ENCODE assay signal across 7 cellular contexts in the genomic region with DNA sequence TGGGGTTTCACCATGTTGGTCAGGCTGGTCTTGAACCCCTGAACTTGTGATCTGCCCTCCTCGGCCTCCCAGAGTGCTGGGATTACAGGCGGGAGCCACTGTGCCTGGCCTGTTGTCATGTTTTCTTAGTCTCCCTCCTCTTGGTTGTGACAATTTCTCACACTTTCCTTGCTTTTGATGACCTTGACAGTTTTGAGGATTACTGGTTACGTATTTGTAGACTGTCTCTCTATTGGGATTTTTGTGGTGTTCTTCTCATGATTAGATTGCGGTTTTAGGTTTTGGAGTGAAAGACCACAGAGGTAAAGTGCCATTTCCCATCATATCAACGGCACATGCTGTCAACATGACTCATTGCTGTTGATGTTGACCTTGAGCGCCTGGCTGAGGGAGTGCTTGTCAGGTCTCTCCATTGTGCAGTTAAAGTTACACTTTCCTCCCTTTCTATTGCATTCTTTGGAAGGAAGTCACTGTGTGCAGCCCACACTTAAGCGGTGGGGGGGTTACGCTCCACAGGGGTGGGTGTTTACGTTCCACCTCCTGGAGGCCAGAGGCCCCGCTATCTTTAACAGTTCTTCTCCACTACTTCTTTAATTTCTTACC. TPM values are rescaled to one million over a fixed set of nuclear protein-coding genes. Genes with fewer than 3 reads are reported as not detected.
DNase-seq lines count a peak whose midpoint lies in the region; ATAC-seq, FAIRE-seq and TF ChIP-seq lines count a peak whose summit lies in the region.

No MANE protein-coding gene starts in this region.

- H3K9me1 ChIP-seq in K562 (ENCODE audit: control insufficient read depth, insufficient read depth, low read length), result no peaks in the 10 kb centered on the region

- BruUV-seq in K562 (replicated peaks; lab: Mats Ljungman, UMichigan), result no TSS peak

- TF ChIP-seq CTCF in K562 (IDR thresholded peaks at IDR 0.05 in 2 of 3, conservative IDR thresholded peaks at IDR 0.05 in 1 of 3; ENCODE audit: insufficient read depth in 2 of 3, low read depth in 1 of 3, low read length in 3 of 3) (no peak), omental fat pad (IDR thresholded peaks at IDR 0.05) (no peak)

- H2AFZ ChIP-seq in K562 (ENCODE audit: low read depth, low read length), result no peak overlapping the region

- H3K36me3 ChIP-seq in K562 (ENCODE audit: control insufficient read depth, insufficient read depth, low read length), result no peaks in the 10 kb centered on the region

- 1% methylated on average over 10 of the region's 10 CpGs for WGBS in K562 (ENCODE audit: insufficient coverage, low coverage, missing lambda C conversion rate)

- FAIRE-seq in K562 (lab: Jason Lieb, UNC), result peak; percentile 98

- peak; percentile 91 for ATAC-seq in K562
- peak; percentile 69 for ATAC-seq in omental fat pad (ENCODE audit: low FRiP score)

- TF ChIP-seq EP300 in K562 (IDR thresholded peaks at IDR 0.05; ENCODE audit: low read length), result peak; percentile 59

- H3K27me3 ChIP-seq in K562 (ENCODE audit: control insufficient read depth in 2 of 2, insufficient read depth in 2 of 2, low read length in 2 of 2), result peaks cover 8 to 47% of the 10 kb centered on the region in 2 experiments; a peak in 3 of 5 replicates

- H3K4me1 ChIP-seq in K562 (replicated peaks in 1 of 2; ENCODE audit: control insufficient read depth in 2 of 2, insufficient read depth in 2 of 2, low read length in 2 of 2), result peaks cover 0 to 10% of the 10 kb centered on the region in 2 experiments; a peak in 4 of 5 replicates

- in situ Hi-C loops in K562 (cut with MboI) (no loop called here), G401 (cut with HindIII; ENCODE audit: low sequenced_read_pairs) (no loop called here)

- peak overlapping the region; percentile 54; the same call in 1 of the 3 replicates for H3K27ac ChIP-seq in K562 (ENCODE audit: extremely low read depth, low read depth, low read length)

- H3K79me2 ChIP-seq in K562 (ENCODE audit: control insufficient read depth, insufficient read depth, low read length), result no peaks in the 10 kb centered on the region

- POLR2A ChIA-PET in K562 (lab: Yijun Ruan, JAX), result no interaction called here

- TF ChIP-seq RAD21 in K562 (CRISPR knock-in tag; conservative IDR thresholded peaks at IDR 0.05 in 1 of 2, IDR thresholded peaks at IDR 0.05 in 1 of 2), result no peak

- TF ChIP-seq POLR2A in K562 (conservative IDR thresholded peaks at IDR 0.05), result no peak

- H3K9ac ChIP-seq in K562 (ENCODE audit: insufficient read depth in 1 of 2, low read depth in 2 of 2, low read length in 2 of 2), result no peak overlapping the region

- no peak overlapping the region for H3K4me2 ChIP-seq in K562 (ENCODE audit: insufficient read depth, low read length)

- DNase-seq in HCEC 1CT (peak; percentile 91), RPMI7951 (ENCODE audit: low read depth) (peak; percentile 92), K562 (ENCODE audit: extremely low read depth in 1 of 4, low spot score in 3 of 4) (peak; percentile 52 to 76 (median 62)), omental fat pad (ENCODE audit: low spot score) (no peak), CD1c-positive myeloid dendritic cell (ENCODE audit: extremely low spot score) (no peak), G401 (ENCODE audit: low spot score) (no peak), cerebellar nuclear complex (lab: John Stamatoyannopoulos, UW) (no peak)

- H3K4me3 ChIP-seq in K562, result no peak overlapping the region

- CTCF ChIA-PET in K562 (lab: Yijun Ruan, JAX; ENCODE audit: low intra/inter-chr PET ratio), result no interaction called here

- intact Hi-C loops in K562 (cut with micrococcal nuclease), result loop anchor here (5.0 kb wide), 1 partner anchor 38 kb away; no protein-coding TSS in a partner anchor

- H4K20me1 ChIP-seq in K562 (replicated peaks; ENCODE audit: control insufficient read depth, insufficient read depth, low read length), result no peaks in the 10 kb centered on the region

- H3K9me3 ChIP-seq in K562 (replicated peaks; ENCODE audit: control insufficient read depth, insufficient read depth, low read depth, low read length), result no peaks in the 10 kb centered on the region

RNA-seq across cellular contexts. Expression of a gene that starts 10.8 kb away (rescaled TPM):
- not detected in 2 replicates for total RNA-seq in RPMI7951 (2014; rRNA removed; shearing (Covaris generic))
- total RNA-seq in K562 (2011; cell fraction: chromatin; rRNA removed; ENCODE audit: low replicate concordance), result 1.3 TPM in 1 of 2 replicates, not detected in the other
- total RNA-seq in K562 (2011; cell fraction: nucleolus; rRNA removed), result 0.39 and 1.3 TPM in 2 replicates
- total RNA-seq in K562 (2011; cell fraction: nucleoplasm; rRNA removed), result 0.22 and 0.84 TPM in 2 replicates
- total RNA-seq in K562 (2014; rRNA removed), result 0.08 and 0.45 TPM in 2 replicates
- not detected in 2 replicates for total RNA-seq in K562 (2014; rRNA removed; fragmentation: Illumina TruSeq; extraction: Trizol)
- not detected in 2 replicates for total RNA-seq in K562 (2015; rRNA removed; fragmentation: Illumina TruSeq; extraction: Trizol)
- 0.11 and 0.20 TPM in 2 replicates for total RNA-seq in K562 (2021)
- 0.20 and 0.21 TPM in 2 replicates for polyA plus RNA-seq in K562 (2011; rRNA removed)
- 0.43 and 1.3 TPM in 2 replicates for polyA plus RNA-seq in K562 (2011; cell fraction: cytosol; rRNA removed)
- 0.38 and 2.3 TPM in 2 replicates for polyA plus RNA-seq in K562 (2011; cell fraction: nucleus; rRNA removed)
- 0.20 and 0.24 TPM in 2 replicates for polyA plus RNA-seq in K562 (2012)
- polyA plus RNA-seq in K562 (2014; fragmentation: Illumina TruSeq; extraction: Trizol), result 0.26 TPM in 1 of 2 replicates, not detected in the other
- polyA plus RNA-seq in K562 (2014; fragmentation: Nextera tagmentation; extraction: Ambion mirVana), result under 1 TPM in 1 of 2 experiments, not detected in 1; 0.01 TPM
- polyA plus RNA-seq in K562 (2014; rRNA removed), result 0.04 TPM in 1 of 2 replicates, not detected in the other
- polyA minus RNA-seq in K562 (2011; rRNA and poly(A)+ RNA removed), result 0.11 TPM in 1 of 2 replicates, not detected in the other
- polyA minus RNA-seq in K562 (2011; cell fraction: cytosol; rRNA and poly(A)+ RNA removed), result 0.29 TPM in 1 of 2 replicates, not detected in the other
- 0.22 and 0.67 TPM in 2 replicates for polyA minus RNA-seq in K562 (2011; cell fraction: nucleus; rRNA and poly(A)+ RNA removed)
- under 1 TPM in 2 of 4 donors, not detected in 2; 0.12 to 0.13 TPM for total RNA-seq in omental fat pad
- 0.68 and 0.95 TPM in 2 replicates for total RNA-seq in G401 (2014; rRNA removed; shearing (Covaris generic))

RNA-seq across cellular contexts. Expression of a gene that starts 25.2 kb away (rescaled TPM):
- total RNA-seq in RPMI7951 (2014; rRNA removed; shearing (Covaris generic)), result 6.8 and 8.2 TPM in 2 replicates
- total RNA-seq in K562 (2011; cell fraction: chromatin; rRNA removed; ENCODE audit: low replicate concordance), result not detected in 2 replicates
- not detected in 2 replicates for total RNA-seq in K562 (2011; cell fraction: nucleolus; rRNA removed)
- not detected in 2 replicates for total RNA-seq in K562 (2011; cell fraction: nucleoplasm; rRNA removed)
- total RNA-seq in K562 (2014; rRNA removed) (not detected in 2 replicates), K562 (2014; rRNA removed; fragmentation: Illumina TruSeq; extraction: Trizol) (not detected in 2 replicates), K562 (2015; rRNA removed; fragmentation: Illumina TruSeq; extraction: Trizol) (not detected in 2 replicates), K562 (2021) (not detected in 2 replicates), omental fat pad (not detected)
- polyA plus RNA-seq in K562 (2011; rRNA removed) (not detected in 2 replicates), K562 (2014; fragmentation: Illumina TruSeq; extraction: Trizol) (not detected in 2 replicates), K562 (2014; fragmentation: Nextera tagmentation; extraction: Ambion mirVana) (not detected), K562 (2014; rRNA removed) (not detected in 2 replicates)
- not detected in 2 replicates for polyA plus RNA-seq in K562 (2011; cell fraction: cytosol; rRNA removed)
- polyA plus RNA-seq in K562 (2011; cell fraction: nucleus; rRNA removed), result not detected in 2 replicates
- 0.10 TPM in 1 of 2 replicates, not detected in the other for polyA plus RNA-seq in K562 (2012)
- not detected in 2 replicates for polyA minus RNA-seq in K562 (2011; rRNA and poly(A)+ RNA removed)
- not detected in 2 replicates for polyA minus RNA-seq in K562 (2011; cell fraction: cytosol; rRNA and poly(A)+ RNA removed)
- not detected in 2 replicates for polyA minus RNA-seq in K562 (2011; cell fraction: nucleus; rRNA and poly(A)+ RNA removed)
- not detected in 2 replicates for total RNA-seq in G401 (2014; rRNA removed; shearing (Covaris generic))

RNA-seq across cellular contexts. Expression of a gene that starts 45.6 kb away (rescaled TPM):
- not detected in 2 replicates for total RNA-seq in RPMI7951 (2014; rRNA removed; shearing (Covaris generic))
- total RNA-seq in K562 (2011; cell fraction: chromatin; rRNA removed; ENCODE audit: low replicate concordance), result not detected in 2 replicates
- not detected in 2 replicates for total RNA-seq in K562 (2011; cell fraction: nucleolus; rRNA removed)
- not detected in 2 replicates for total RNA-seq in K562 (2011; cell fraction: nucleoplasm; rRNA removed)
- not detected in 2 replicates for total RNA-seq in K562 (2014; rRNA removed)
- total RNA-seq in K562 (2014; rRNA removed; fragmentation: Illumina TruSeq; extraction: Trizol), result not detected in 2 replicates
- not detected in 2 replicates for total RNA-seq in K562 (2015; rRNA removed; fragmentation: Illumina TruSeq; extraction: Trizol)
- not detected in 2 replicates for total RNA-seq in K562 (2021)
- polyA plus RNA-seq in K562 (2011; rRNA removed), result not detected in 2 replicates
- polyA plus RNA-seq in K562 (2011; cell fraction: cytosol; rRNA removed), result not detected in 2 replicates
- not detected in 2 replicates for polyA plus RNA-seq in K562 (2011; cell fraction: nucleus; rRNA removed)
- polyA plus RNA-seq in K562 (2012), result not detected in 2 replicates
- not detected in 2 replicates for polyA plus RNA-seq in K562 (2014; fragmentation: Illumina TruSeq; extraction: Trizol)
- under 1 TPM in 1 of 2 experiments, not detected in 1; 0.03 TPM for polyA plus RNA-seq in K562 (2014; fragmentation: Nextera tagmentation; extraction: Ambion mirVana)
- not detected in 2 replicates for polyA plus RNA-seq in K562 (2014; rRNA removed)
- polyA minus RNA-seq in K562 (2011; rRNA and poly(A)+ RNA removed), result not detected in 2 replicates
- polyA minus RNA-seq in K562 (2011; cell fraction: cytosol; rRNA and poly(A)+ RNA removed), result not detected in 2 replicates
- polyA minus RNA-seq in K562 (2011; cell fraction: nucleus; rRNA and poly(A)+ RNA removed), result not detected in 2 replicates
- total RNA-seq in omental fat pad, result not detected
- not detected in 2 replicates for total RNA-seq in G401 (2014; rRNA removed; shearing (Covaris generic))

RNA-seq across cellular contexts. Expression of a gene that starts 52.1 kb away (rescaled TPM):
- 1.9 and 3.1 TPM in 2 replicates for total RNA-seq in RPMI7951 (2014; rRNA removed; shearing (Covaris generic))
- total RNA-seq in K562 (2011; cell fraction: chromatin; rRNA removed; ENCODE audit: low replicate concordance), result not detected in 2 replicates
- total RNA-seq in K562 (2011; cell fraction: nucleolus; rRNA removed), result not detected in 2 replicates
- total RNA-seq in K562 (2011; cell fraction: nucleoplasm; rRNA removed), result not detected in 2 replicates
- not detected in 2 replicates for total RNA-seq in K562 (2014; rRNA removed)
- total RNA-seq in K562 (2014; rRNA removed; fragmentation: Illumina TruSeq; extraction: Trizol), result not detected in 2 replicates
- total RNA-seq in K562 (2015; rRNA removed; fragmentation: Illumina TruSeq; extraction: Trizol), result not detected in 2 replicates
- 0.16 TPM in 1 of 2 replicates, not detected in the other for total RNA-seq in K562 (2021)
- polyA plus RNA-seq in K562 (2011; rRNA removed), result 0.08 and 0.39 TPM in 2 replicates
- polyA plus RNA-seq in K562 (2011; cell fraction: cytosol; rRNA removed), result 0.10 and 0.41 TPM in 2 replicates
- 0.17 and 0.35 TPM in 2 replicates for polyA plus RNA-seq in K562 (2011; cell fraction: nucleus; rRNA removed)
- polyA plus RNA-seq in K562 (2012), result 1.3 and 1.7 TPM in 2 replicates
- not detected in 2 replicates for polyA plus RNA-seq in K562 (2014; fragmentation: Illumina TruSeq; extraction: Trizol)
- polyA plus RNA-seq in K562 (2014; fragmentation: Nextera tagmentation; extraction: Ambion mirVana), result under 1 TPM; 0.13 to 0.14 TPM
- polyA plus RNA-seq in K562 (2014; rRNA removed), result not detected in 2 replicates
- polyA minus RNA-seq in K562 (2011; rRNA and poly(A)+ RNA removed), result not detected in 2 replicates
- polyA minus RNA-seq in K562 (2011; cell fraction: cytosol; rRNA and poly(A)+ RNA removed), result 0.73 TPM in 1 of 2 replicates, not detected in the other
- 0.22 TPM in 1 of 2 replicates, not detected in the other for polyA minus RNA-seq in K562 (2011; cell fraction: nucleus; rRNA and poly(A)+ RNA removed)
- 100 to 1,000 TPM in 1 of 4 donors, 10 to 100 TPM in 3; 63.5 to 113 (median 74.9) TPM for total RNA-seq in omental fat pad
- total RNA-seq in G401 (2014; rRNA removed; shearing (Covaris generic)), result 0.68 and 2.0 TPM in 2 replicates

Comparison
In these comparisons a context has a peak if more than half of its experiments do, and no peak if none do; other contexts are left out.
1. DNase-seq: peak in HCEC 1CT (single experiment), RPMI7951 (single experiment) and K562 (4 of 4); none in omental fat pad (single experiment), CD1c-positive myeloid dendritic cell (single experiment), G401 (single experiment) and cerebellar nuclear complex (0 of 2).